In the genomic region with DNA sequence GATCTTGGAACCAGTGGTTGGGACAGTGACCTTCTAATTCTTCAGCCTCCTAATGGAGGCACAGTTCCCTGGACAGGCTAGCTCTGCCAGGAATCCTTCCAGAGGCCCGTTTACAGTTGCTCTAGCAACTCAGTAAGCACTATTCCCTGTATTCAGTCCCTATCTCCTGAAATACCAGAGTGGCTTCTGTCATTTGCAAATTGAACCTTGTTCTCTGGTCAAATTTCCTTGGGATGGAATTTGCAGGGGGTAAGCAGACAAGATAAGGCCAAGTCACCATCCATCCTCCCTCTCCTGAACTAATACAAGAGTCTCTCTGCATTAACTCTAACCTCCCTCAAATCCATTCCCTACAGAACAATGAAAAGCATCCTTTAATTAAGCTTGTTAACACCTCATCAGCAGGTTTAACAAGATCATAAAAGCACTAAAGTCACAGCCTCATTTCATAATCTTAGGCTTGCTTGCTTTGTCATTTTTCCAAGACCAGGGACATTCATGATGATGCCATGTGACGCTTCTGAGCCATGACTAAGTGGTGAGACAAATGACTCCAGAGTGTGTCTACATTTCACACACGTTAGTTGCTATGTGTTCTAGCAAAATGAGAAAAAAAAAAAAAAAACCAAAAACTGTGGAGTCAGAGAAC, we compare ENCODE assay signal across 1 cellular context.
A peak's percentile ranks its signal among the peaks of the same experiment; 100 is the strongest.
TF ChIP-seq lines count a peak whose summit lies in the region.

No MANE protein-coding gene starts in this region.

TF ChIP-seq in HEK293, 187 proteins besides CTCF, POLR2A, EP300 and RAD21 (continued from another document):
- TF ChIP-seq, protein P1, sequence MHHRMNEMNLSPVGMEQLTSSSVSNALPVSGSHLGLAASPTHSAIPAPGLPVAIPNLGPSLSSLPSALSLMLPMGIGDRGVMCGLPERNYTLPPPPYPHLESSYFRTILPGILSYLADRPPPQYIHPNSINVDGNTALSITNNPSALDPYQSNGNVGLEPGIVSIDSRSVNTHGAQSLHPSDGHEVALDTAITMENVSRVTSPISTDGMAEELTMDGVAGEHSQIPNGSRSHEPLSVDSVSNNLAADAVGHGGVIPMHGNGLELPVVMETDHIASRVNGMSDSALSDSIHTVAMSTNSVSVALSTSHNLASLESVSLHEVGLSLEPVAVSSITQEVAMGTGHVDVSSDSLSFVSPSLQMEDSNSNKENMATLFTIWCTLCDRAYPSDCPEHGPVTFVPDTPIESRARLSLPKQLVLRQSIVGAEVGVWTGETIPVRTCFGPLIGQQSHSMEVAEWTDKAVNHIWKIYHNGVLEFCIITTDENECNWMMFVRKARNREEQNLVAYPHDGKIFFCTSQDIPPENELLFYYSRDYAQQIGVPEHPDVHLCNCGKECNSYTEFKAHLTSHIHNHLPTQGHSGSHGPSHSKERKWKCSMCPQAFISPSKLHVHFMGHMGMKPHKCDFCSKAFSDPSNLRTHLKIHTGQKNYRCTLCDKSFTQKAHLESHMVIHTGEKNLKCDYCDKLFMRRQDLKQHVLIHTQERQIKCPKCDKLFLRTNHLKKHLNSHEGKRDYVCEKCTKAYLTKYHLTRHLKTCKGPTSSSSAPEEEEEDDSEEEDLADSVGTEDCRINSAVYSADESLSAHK (tag by site-specific recombination; IDR thresholded peaks at IDR 0.05) = peak; percentile 44
- TF ChIP-seq ZNF184 (tag by site-specific recombination; IDR thresholded peaks at IDR 0.05) (peak; percentile 55; the same call in 1 of the 2 replicates), ZSCAN30 (tag by site-specific recombination; IDR thresholded peaks at IDR 0.05) (no peak), ZNF394 (tag by site-specific recombination; IDR thresholded peaks at IDR 0.05; ENCODE audit: borderline replicate concordance) (peak; percentile 39; the same call in 1 of the 2 replicates), OSR2 (tag by site-specific recombination; IDR thresholded peaks at IDR 0.05) (peak; percentile 94), KLF8 (tag by site-specific recombination; IDR thresholded peaks at IDR 0.05) (0 out of 2 replicates have a peak, but pooled peaks have one; percentile 46), ZNF24 (tag by site-specific recombination; IDR thresholded peaks at IDR 0.05) (peak; percentile 88)
- TF ChIP-seq, protein P2, sequence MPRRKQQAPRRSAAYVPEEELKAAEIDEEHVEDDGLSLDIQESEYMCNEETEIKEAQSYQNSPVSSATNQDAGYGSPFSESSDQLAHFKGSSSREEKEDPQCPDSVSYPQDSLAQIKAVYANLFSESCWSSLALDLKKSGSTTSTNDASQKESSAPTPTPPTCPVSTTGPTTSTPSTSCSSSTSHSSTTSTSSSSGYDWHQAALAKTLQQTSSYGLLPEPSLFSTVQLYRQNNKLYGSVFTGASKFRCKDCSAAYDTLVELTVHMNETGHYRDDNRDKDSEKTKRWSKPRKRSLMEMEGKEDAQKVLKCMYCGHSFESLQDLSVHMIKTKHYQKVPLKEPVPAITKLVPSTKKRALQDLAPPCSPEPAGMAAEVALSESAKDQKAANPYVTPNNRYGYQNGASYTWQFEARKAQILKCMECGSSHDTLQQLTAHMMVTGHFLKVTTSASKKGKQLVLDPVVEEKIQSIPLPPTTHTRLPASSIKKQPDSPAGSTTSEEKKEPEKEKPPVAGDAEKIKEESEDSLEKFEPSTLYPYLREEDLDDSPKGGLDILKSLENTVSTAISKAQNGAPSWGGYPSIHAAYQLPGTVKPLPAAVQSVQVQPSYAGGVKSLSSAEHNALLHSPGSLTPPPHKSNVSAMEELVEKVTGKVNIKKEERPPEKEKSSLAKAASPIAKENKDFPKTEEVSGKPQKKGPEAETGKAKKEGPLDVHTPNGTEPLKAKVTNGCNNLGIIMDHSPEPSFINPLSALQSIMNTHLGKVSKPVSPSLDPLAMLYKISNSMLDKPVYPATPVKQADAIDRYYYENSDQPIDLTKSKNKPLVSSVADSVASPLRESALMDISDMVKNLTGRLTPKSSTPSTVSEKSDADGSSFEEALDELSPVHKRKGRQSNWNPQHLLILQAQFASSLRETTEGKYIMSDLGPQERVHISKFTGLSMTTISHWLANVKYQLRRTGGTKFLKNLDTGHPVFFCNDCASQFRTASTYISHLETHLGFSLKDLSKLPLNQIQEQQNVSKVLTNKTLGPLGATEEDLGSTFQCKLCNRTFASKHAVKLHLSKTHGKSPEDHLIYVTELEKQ (tag by site-specific recombination; IDR thresholded peaks at IDR 0.05; ENCODE audit: borderline replicate concordance) = peak; percentile 97
- TF ChIP-seq, protein P3, sequence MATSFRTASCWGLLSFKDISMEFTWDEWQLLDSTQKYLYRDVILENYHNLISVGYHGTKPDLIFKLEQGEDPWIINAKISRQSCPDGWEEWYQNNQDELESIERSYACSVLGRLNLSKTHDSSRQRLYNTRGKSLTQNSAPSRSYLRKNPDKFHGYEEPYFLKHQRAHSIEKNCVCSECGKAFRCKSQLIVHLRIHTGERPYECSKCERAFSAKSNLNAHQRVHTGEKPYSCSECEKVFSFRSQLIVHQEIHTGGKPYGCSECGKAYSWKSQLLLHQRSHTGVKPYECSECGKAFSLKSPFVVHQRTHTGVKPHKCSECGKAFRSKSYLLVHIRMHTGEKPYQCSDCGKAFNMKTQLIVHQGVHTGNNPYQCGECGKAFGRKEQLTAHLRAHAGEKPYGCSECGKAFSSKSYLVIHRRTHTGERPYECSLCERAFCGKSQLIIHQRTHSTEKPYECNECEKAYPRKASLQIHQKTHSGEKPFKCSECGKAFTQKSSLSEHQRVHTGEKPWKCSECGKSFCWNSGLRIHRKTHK (tag by site-specific recombination; IDR thresholded peaks at IDR 0.05) = peak; percentile 22; the same call in 1 of the 2 replicates
